In genomic region chr5:138716456-138716924, GRCh38 we compare ENCODE assay signal across 1 cellular context.
TF ChIP-seq lines count a peak whose summit lies in the region.

No MANE protein-coding gene starts in this region.

TF ChIP-seq in GM23338, 12 proteins besides CTCF, POLR2A, EP300 and RAD21 (continued from another document):
- TF ChIP-seq, protein P1, sequence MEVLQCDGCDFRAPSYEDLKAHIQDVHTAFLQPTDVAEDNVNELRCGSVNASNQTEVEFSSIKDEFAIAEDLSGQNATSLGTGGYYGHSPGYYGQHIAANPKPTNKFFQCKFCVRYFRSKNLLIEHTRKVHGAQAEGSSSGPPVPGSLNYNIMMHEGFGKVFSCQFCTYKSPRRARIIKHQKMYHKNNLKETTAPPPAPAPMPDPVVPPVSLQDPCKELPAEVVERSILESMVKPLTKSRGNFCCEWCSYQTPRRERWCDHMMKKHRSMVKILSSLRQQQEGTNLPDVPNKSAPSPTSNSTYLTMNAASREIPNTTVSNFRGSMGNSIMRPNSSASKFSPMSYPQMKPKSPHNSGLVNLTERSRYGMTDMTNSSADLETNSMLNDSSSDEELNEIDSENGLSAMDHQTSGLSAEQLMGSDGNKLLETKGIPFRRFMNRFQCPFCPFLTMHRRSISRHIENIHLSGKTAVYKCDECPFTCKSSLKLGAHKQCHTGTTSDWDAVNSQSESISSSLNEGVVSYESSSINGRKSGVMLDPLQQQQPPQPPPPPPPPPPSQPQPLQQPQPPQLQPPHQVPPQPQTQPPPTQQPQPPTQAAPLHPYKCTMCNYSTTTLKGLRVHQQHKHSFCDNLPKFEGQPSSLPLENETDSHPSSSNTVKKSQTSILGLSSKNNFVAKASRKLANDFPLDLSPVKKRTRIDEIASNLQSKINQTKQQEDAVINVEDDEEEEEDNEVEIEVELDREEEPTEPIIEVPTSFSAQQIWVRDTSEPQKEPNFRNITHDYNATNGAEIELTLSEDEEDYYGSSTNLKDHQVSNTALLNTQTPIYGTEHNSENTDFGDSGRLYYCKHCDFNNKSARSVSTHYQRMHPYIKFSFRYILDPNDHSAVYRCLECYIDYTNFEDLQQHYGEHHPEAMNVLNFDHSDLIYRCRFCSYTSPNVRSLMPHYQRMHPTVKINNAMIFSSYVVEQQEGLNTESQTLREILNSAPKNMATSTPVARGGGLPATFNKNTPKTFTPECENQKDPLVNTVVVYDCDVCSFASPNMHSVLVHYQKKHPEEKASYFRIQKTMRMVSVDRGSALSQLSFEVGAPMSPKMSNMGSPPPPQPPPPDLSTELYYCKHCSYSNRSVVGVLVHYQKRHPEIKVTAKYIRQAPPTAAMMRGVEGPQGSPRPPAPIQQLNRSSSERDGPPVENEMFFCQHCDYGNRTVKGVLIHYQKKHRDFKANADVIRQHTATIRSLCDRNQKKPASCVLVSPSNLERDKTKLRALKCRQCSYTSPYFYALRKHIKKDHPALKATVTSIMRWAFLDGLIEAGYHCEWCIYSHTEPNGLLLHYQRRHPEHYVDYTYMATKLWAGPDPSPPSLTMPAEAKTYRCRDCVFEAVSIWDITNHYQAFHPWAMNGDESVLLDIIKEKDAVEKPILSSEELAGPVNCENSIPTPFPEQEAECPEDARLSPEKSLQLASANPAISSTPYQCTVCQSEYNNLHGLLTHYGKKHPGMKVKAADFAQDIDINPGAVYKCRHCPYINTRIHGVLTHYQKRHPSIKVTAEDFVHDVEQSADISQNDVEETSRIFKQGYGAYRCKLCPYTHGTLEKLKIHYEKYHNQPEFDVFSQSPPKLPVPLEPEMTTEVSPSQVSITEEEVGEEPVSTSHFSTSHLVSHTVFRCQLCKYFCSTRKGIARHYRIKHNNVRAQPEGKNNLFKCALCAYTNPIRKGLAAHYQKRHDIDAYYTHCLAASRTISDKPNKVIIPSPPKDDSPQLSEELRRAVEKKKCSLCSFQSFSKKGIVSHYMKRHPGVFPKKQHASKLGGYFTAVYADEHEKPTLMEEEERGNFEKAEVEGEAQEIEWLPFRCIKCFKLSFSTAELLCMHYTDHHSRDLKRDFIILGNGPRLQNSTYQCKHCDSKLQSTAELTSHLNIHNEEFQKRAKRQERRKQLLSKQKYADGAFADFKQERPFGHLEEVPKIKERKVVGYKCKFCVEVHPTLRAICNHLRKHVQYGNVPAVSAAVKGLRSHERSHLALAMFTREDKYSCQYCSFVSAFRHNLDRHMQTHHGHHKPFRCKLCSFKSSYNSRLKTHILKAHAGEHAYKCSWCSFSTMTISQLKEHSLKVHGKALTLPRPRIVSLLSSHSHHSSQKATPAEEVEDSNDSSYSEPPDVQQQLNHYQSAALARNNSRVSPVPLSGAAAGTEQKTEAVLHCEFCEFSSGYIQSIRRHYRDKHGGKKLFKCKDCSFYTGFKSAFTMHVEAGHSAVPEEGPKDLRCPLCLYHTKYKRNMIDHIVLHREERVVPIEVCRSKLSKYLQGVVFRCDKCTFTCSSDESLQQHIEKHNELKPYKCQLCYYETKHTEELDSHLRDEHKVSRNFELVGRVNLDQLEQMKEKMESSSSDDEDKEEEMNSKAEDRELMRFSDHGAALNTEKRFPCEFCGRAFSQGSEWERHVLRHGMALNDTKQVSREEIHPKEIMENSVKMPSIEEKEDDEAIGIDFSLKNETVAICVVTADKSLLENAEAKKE (CRISPR knock-in tag; IDR thresholded peaks at IDR 0.05): no peak
- TF ChIP-seq ZNF331 (CRISPR knock-in tag; IDR thresholded peaks at IDR 0.05; ENCODE audit: low read depth) (no peak), STAT1 (IDR thresholded peaks at IDR 0.05; ENCODE audit: unreplicated experiment) (no peak), JUNB (IDR thresholded peaks at IDR 0.05; ENCODE audit: unreplicated experiment) (no peak), POLR2AphosphoS5 (IDR thresholded peaks at IDR 0.05; ENCODE audit: low read depth) (no peak), EZH2 (IDR thresholded peaks at IDR 0.05; ENCODE audit: low read depth, unreplicated experiment) (no peak), NANOG (IDR thresholded peaks at IDR 0.05; ENCODE audit: borderline replicate concordance) (no peak), CREB1 (CRISPR knock-in tag; IDR thresholded peaks at IDR 0.05; ENCODE audit: low read depth) (no peak), EZH2phosphoT487 (IDR thresholded peaks at IDR 0.05; ENCODE audit: unreplicated experiment) (no peak)
- TF ChIP-seq, protein P2, sequence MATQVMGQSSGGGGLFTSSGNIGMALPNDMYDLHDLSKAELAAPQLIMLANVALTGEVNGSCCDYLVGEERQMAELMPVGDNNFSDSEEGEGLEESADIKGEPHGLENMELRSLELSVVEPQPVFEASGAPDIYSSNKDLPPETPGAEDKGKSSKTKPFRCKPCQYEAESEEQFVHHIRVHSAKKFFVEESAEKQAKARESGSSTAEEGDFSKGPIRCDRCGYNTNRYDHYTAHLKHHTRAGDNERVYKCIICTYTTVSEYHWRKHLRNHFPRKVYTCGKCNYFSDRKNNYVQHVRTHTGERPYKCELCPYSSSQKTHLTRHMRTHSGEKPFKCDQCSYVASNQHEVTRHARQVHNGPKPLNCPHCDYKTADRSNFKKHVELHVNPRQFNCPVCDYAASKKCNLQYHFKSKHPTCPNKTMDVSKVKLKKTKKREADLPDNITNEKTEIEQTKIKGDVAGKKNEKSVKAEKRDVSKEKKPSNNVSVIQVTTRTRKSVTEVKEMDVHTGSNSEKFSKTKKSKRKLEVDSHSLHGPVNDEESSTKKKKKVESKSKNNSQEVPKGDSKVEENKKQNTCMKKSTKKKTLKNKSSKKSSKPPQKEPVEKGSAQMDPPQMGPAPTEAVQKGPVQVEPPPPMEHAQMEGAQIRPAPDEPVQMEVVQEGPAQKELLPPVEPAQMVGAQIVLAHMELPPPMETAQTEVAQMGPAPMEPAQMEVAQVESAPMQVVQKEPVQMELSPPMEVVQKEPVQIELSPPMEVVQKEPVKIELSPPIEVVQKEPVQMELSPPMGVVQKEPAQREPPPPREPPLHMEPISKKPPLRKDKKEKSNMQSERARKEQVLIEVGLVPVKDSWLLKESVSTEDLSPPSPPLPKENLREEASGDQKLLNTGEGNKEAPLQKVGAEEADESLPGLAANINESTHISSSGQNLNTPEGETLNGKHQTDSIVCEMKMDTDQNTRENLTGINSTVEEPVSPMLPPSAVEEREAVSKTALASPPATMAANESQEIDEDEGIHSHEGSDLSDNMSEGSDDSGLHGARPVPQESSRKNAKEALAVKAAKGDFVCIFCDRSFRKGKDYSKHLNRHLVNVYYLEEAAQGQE (IDR thresholded peaks at IDR 0.05; ENCODE audit: unreplicated experiment): no peak
- TF ChIP-seq, protein P3, sequence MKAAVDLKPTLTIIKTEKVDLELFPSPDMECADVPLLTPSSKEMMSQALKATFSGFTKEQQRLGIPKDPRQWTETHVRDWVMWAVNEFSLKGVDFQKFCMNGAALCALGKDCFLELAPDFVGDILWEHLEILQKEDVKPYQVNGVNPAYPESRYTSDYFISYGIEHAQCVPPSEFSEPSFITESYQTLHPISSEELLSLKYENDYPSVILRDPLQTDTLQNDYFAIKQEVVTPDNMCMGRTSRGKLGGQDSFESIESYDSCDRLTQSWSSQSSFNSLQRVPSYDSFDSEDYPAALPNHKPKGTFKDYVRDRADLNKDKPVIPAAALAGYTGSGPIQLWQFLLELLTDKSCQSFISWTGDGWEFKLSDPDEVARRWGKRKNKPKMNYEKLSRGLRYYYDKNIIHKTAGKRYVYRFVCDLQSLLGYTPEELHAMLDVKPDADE (IDR thresholded peaks at IDR 0.05): no peak
